ENCODE assay signal across 9 cellular contexts in genomic region chrX:46208225-46208854, GRCh38.
A peak's percentile ranks its signal among the peaks of the same experiment; 100 is the strongest.
DNase-seq lines count a peak whose midpoint lies in the region; ATAC-seq and TF ChIP-seq lines count a peak whose summit lies in the region.
"Had no signal": no experiment of that assay in that cellular context is flagged by ENCODE, and none has a peak within 500 bp of the region (broad histone marks: within the 10 kb centered on the region; RNA-seq: fewer than 3 reads in every experiment).

No MANE protein-coding gene starts in this region.

- H3K9me3 ChIP-seq in heart left ventricle = no peaks in the 10 kb centered on the region
- no peaks in the 10 kb centered on the region for H3K9me3 ChIP-seq in CD8-positive, alpha-beta memory T cell (ENCODE audit: low read length)
- no peaks in the 10 kb centered on the region for H3K9me3 ChIP-seq in tibial artery

- H3K27me3 Mint-ChIP-seq in CD8-positive, alpha-beta memory T cell = peaks cover 0 to 3% of the 10 kb centered on the region in 2 donors

- CTCF ChIA-PET in CD8-positive, alpha-beta memory T cell (lab: Charles Lee) = no interaction called here

- no peak for TF ChIP-seq POLR2A in heart left ventricle (IDR thresholded peaks at IDR 0.05)

- H3K4me1 Mint-ChIP-seq in CD8-positive, alpha-beta memory T cell = peaks cover 7 to 20% (median 14%) of the 10 kb centered on the region in 3 donors

- H3K27ac Mint-ChIP-seq in CD8-positive, alpha-beta memory T cell = no peak overlapping the region

- H3K27ac ChIP-seq in heart left ventricle (no peak overlapping the region), tibial artery (peak overlapping the region in 1 of 2 donors; percentile 19)
- H3K27ac ChIP-seq in CD8-positive, alpha-beta memory T cell (ENCODE audit: low read depth, low read length) = no peak overlapping the region
- H3K27ac ChIP-seq: dorsolateral prefrontal cortex had no signal

- H3K4me3 Mint-ChIP-seq in CD8-positive, alpha-beta memory T cell = no peak overlapping the region

- 24 to 64% (median 40%) methylated on average over 2 of the region's 2 CpGs for WGBS in heart left ventricle, 4 donors

- peak; percentile 76 for ATAC-seq in GM21423 (IDR thresholded peaks at IDR 0.05; ENCODE audit: unreplicated experiment)
- no peak for ATAC-seq in heart left ventricle

- intact Hi-C loops in heart left ventricle (cut with DNase I) = no loop called here
- intact Hi-C loops in tibial artery (cut with DNase I; ENCODE audit: low total_unique reads) = no loop called here

- POLR2A ChIA-PET in CD8-positive, alpha-beta memory T cell (lab: Charles Lee) = no interaction called here

- no peaks in the 10 kb centered on the region for H3K36me3 Mint-ChIP-seq in CD8-positive, alpha-beta memory T cell

- H3K9me3 Mint-ChIP-seq in CD8-positive, alpha-beta memory T cell = no peaks in the 10 kb centered on the region

- no peaks in the 10 kb centered on the region for H3K4me1 ChIP-seq in heart left ventricle
- H3K4me1 ChIP-seq in CD8-positive, alpha-beta memory T cell (ENCODE audit: insufficient read depth, low read length) = no peaks in the 10 kb centered on the region
- peaks cover 0 to 16% (median 0%) of the 10 kb centered on the region in 4 donors for H3K4me1 ChIP-seq in tibial artery

- H3K36me3 ChIP-seq in heart left ventricle (no peaks in the 10 kb centered on the region), tibial artery (no peaks in the 10 kb centered on the region)
- no peaks in the 10 kb centered on the region for H3K36me3 ChIP-seq in CD8-positive, alpha-beta memory T cell (ENCODE audit: insufficient read depth, low read length)

- H3K4me3 ChIP-seq in heart left ventricle (no peak overlapping the region), tibial artery (no peak overlapping the region)
- H3K4me3 ChIP-seq in CD8-positive, alpha-beta memory T cell (ENCODE audit: low read length) = no peak overlapping the region
- H3K4me3 ChIP-seq: dorsolateral prefrontal cortex had no signal

- peaks cover 0 to 4% (median 0%) of the 10 kb centered on the region in 9 donors for H3K27me3 ChIP-seq in heart left ventricle
- H3K27me3 ChIP-seq in CD8-positive, alpha-beta memory T cell (ENCODE audit: insufficient read depth, low read length, poor library complexity, severe bottlenecking) = no peaks in the 10 kb centered on the region
- no peaks in the 10 kb centered on the region for H3K27me3 ChIP-seq in tibial artery

- TF ChIP-seq CTCF in heart left ventricle (IDR thresholded peaks at IDR 0.05) = no peak
- TF ChIP-seq CTCF in tibial artery (IDR thresholded peaks at IDR 0.05) = no peak

- DNase-seq in Daoy (ENCODE audit: low read depth) (peak; percentile 29), MV-4-11 (lab: John Stamatoyannopoulos, UW) (peak; percentile 34), fibroblast of the conjunctiva (ENCODE audit: low read depth) (peak; percentile 1), heart left ventricle (no peak), DMS79 treated with DMSO at 0.1 percent for 48 hours (lab: John Stamatoyannopoulos, UW) (no peak), tibial artery (no peak)
- DNase-seq in CD8-positive, alpha-beta memory T cell = no peak
- DNase-seq: dorsolateral prefrontal cortex had no signal

Comparison
In these comparisons a context has a peak if more than half of its experiments do, and no peak if none do; other contexts are left out.
1. DNase-seq: peak in Daoy (single experiment), MV-4-11 (single experiment) and fibroblast of the conjunctiva (single experiment); none in heart left ventricle (0 of 5), DMS79 treated with DMSO at 0.1 percent for 48 hours (single experiment), CD8-positive, alpha-beta memory T cell (0 of 5) and tibial artery (0 of 2).